1 cellular context compared by ENCODE assay signal in genomic region chr2:219206442-219207253, GRCh38.
TF ChIP-seq lines count a peak whose summit lies in the region.

Gene ZFAND2B (plus strand): TSS chr2:219206782. CDS start chr2:219206988, 206 bp downstream.

TF ChIP-seq in HepG2, 621 proteins besides CTCF, POLR2A, EP300 and RAD21 (continued from another document and continues in another):
- TF ChIP-seq ATF4 (CRISPR knock-in tag; IDR thresholded peaks at IDR 0.05) (peak in 1 of 2 experiments; percentile 48; a peak in 2 of 4 replicates), SP5 (CRISPR knock-in tag; IDR thresholded peaks at IDR 0.05; ENCODE audit: borderline replicate concordance, low read depth) (peak; percentile 88), MAFF (IDR thresholded peaks at IDR 0.05; ENCODE audit: low read depth, low read length) (no peak), ZNF569 (CRISPR knock-in tag; IDR thresholded peaks at IDR 0.05; ENCODE audit: borderline replicate concordance) (no peak), HINFP (CRISPR knock-in tag; IDR thresholded peaks at IDR 0.05; ENCODE audit: low read depth) (peak; percentile 73; the same call in 1 of the 2 replicates), ZNF678 (CRISPR knock-in tag; IDR thresholded peaks at IDR 0.05) (0 out of 2 replicates have a peak, but pooled peaks have one; percentile 36), KLF15 (CRISPR knock-in tag; IDR thresholded peaks at IDR 0.05; ENCODE audit: borderline replicate concordance) (no peak), DRAP1 (CRISPR knock-in tag; IDR thresholded peaks at IDR 0.05) (peak; percentile 60; the same call in 1 of the 2 replicates), LCORL (IDR thresholded peaks at IDR 0.05) (no peak), LCORL (CRISPR knock-in tag; IDR thresholded peaks at IDR 0.05) (peak; percentile 91), HES4 (CRISPR knock-in tag; IDR thresholded peaks at IDR 0.05; ENCODE audit: borderline replicate concordance) (peak; percentile 72; the same call in 1 of the 2 replicates), PCBP2 (optimal IDR thresholded peaks at IDR 0.05; ENCODE audit: low read depth, low read length, poor library complexity, severe bottlenecking) (no peak), PBX2 (CRISPR knock-in tag; IDR thresholded peaks at IDR 0.05) (no peak), ZBTB8A (CRISPR knock-in tag; IDR thresholded peaks at IDR 0.05; ENCODE audit: borderline replicate concordance, low read depth) (no peak), ZNF331 (CRISPR knock-in tag; IDR thresholded peaks at IDR 0.05) (no peak; the same call in 1 of the 2 replicates), ZNF883 (CRISPR knock-in tag; IDR thresholded peaks at IDR 0.05; ENCODE audit: not compliant biosample characterization) (peak; percentile 41), HIVEP1 (CRISPR knock-in tag; IDR thresholded peaks at IDR 0.05) (0 out of 2 replicates have a peak, but pooled peaks have one; percentile 58), ZXDC (CRISPR knock-in tag; IDR thresholded peaks at IDR 0.05) (0 out of 2 replicates have a peak, but pooled peaks have one; percentile 17), CENPBD1 (CRISPR knock-in tag; IDR thresholded peaks at IDR 0.05; ENCODE audit: borderline replicate concordance, low read depth) (no peak; the same call in 1 of the 2 replicates), ZNF260 (CRISPR knock-in tag; IDR thresholded peaks at IDR 0.05; ENCODE audit: borderline replicate concordance, low read depth) (no peak), ZMYM4 (CRISPR knock-in tag; IDR thresholded peaks at IDR 0.05) (peak; percentile 84), RARG (CRISPR knock-in tag; IDR thresholded peaks at IDR 0.05; ENCODE audit: low read depth) (0 out of 2 replicates have a peak, but pooled peaks have one; percentile 6), HMGXB3 (CRISPR knock-in tag; IDR thresholded peaks at IDR 0.05; ENCODE audit: borderline replicate concordance) (peak; percentile 50; the same call in 1 of the 2 replicates), ZNF441 (CRISPR knock-in tag; IDR thresholded peaks at IDR 0.05; ENCODE audit: borderline replicate concordance) (peak; percentile 97), ZNF496 (CRISPR knock-in tag; IDR thresholded peaks at IDR 0.05; ENCODE audit: insufficient replicate concordance) (no peak), ZNF512B (CRISPR knock-in tag; IDR thresholded peaks at IDR 0.05; ENCODE audit: borderline replicate concordance) (peak; percentile 34; the same call in 1 of the 2 replicates), PRPF4 (IDR thresholded peaks at IDR 0.05; ENCODE audit: low read depth, low read length, poor library complexity, severe bottlenecking) (no peak), TIGD3 (CRISPR knock-in tag; IDR thresholded peaks at IDR 0.05; ENCODE audit: borderline replicate concordance) (no peak), MBNL3 (CRISPR knock-in tag; conservative IDR thresholded peaks at IDR 0.05) (no peak), ATF5 (CRISPR knock-in tag; IDR thresholded peaks at IDR 0.05; ENCODE audit: low read depth) (0 out of 2 replicates have a peak, but pooled peaks have one; percentile 29), ZNF160 (CRISPR knock-in tag; IDR thresholded peaks at IDR 0.05) (peak; percentile 89), ZNF782 (CRISPR knock-in tag; IDR thresholded peaks at IDR 0.05; ENCODE audit: borderline replicate concordance) (peak; percentile 30), ZBTB3 (CRISPR knock-in tag; IDR thresholded peaks at IDR 0.05; ENCODE audit: borderline replicate concordance, low read depth) (0 out of 2 replicates have a peak, but pooled peaks have one; percentile 16), MED13 (CRISPR knock-in tag; IDR thresholded peaks at IDR 0.05) (no peak)
